Comparison of ENCODE assay signal across 10 cellular contexts in genomic region chr12:101642115-101643067, GRCh38. TPM values are rescaled to one million over a fixed set of nuclear protein-coding genes. Genes with fewer than 3 reads are reported as not detected.
A peak's percentile ranks its signal among the peaks of the same experiment; 100 is the strongest.
DNase-seq lines count a peak whose midpoint lies in the region; ATAC-seq and TF ChIP-seq lines count a peak whose summit lies in the region.
"Had no signal": no experiment of that assay in that cellular context is flagged by ENCODE, and none has a peak within 500 bp of the region (broad histone marks: within the 10 kb centered on the region; RNA-seq: fewer than 3 reads in every experiment).

No MANE protein-coding gene starts in this region.

- intact Hi-C loops in Right ventricle myocardium inferior (cut with DNase I) (no loop called here), transverse colon (cut with DNase I; ENCODE audit: low total_unique reads) (no loop called here)

- no peak overlapping the region for H3K18ac ChIP-seq in mesenchymal stem cell (ENCODE audit: low read depth in 1 of 2, low read length in 2 of 2)

- no peaks in the 10 kb centered on the region for H3K79me1 ChIP-seq in mesenchymal stem cell (replicated peaks; ENCODE audit: low read length, poor library complexity, severe bottlenecking)

- no peak overlapping the region for H4K91ac ChIP-seq in mesenchymal stem cell (ENCODE audit: low read length)

- no peak overlapping the region for H4K8ac ChIP-seq in mesenchymal stem cell (ENCODE audit: low read length)

- H3K9me3 ChIP-seq in cardiac muscle cell (ENCODE audit: low read depth) (no peaks in the 10 kb centered on the region), mesenchymal stem cell (ENCODE audit: control insufficient read depth, low read length) (no peaks in the 10 kb centered on the region), transverse colon (no peaks in the 10 kb centered on the region)

- ATAC-seq in Right ventricle myocardium inferior (no peak), GM21825 (IDR thresholded peaks at IDR 0.05; ENCODE audit: unreplicated experiment) (no peak)

- peak overlapping the region; percentile 49 for H2AFZ ChIP-seq in mesenchymal stem cell (ENCODE audit: low read depth, low read length)

- in situ Hi-C loops in transverse colon (cut with MboI; ENCODE audit: low pct_ligation_motif_present in 1 of 4, low pct_unique_long_range_greater_than_20kb in 1 of 4, low sequenced_read_pairs in 3 of 4), result no loop called here

- H3K4me2 ChIP-seq in mesenchymal stem cell (ENCODE audit: low read length, poor library complexity, severe bottlenecking), result peak overlapping the region; percentile 55

- H3K14ac ChIP-seq in mesenchymal stem cell (ENCODE audit: low read length in 2 of 2), result no peak overlapping the region

- H3K27me3 ChIP-seq in cardiac muscle cell (peaks cover 88% of the 10 kb centered on the region), mesenchymal stem cell (ENCODE audit: control insufficient read depth in 1 of 2, insufficient read depth in 1 of 2, low read length in 2 of 2) (peaks cover 8 to 15% of the 10 kb centered on the region in 2 experiments), transverse colon (peaks cover 14% of the 10 kb centered on the region)

- DNase-seq in cardiac muscle cell (ENCODE audit: low read depth in 1 of 2, low spot score in 1 of 2), result peak in 1 of 2 donors; percentile 30
- no peak for DNase-seq in Right ventricle myocardium inferior (ENCODE audit: missing footprints)
- DNase-seq in coronary artery (ENCODE audit: low spot score), result no peak
- DNase-seq in mesenchymal stem cell, result no peak
- DNase-seq in transverse colon, result peak; percentile 18
- no peak for DNase-seq in HK-2 (ENCODE audit: unreplicated experiment)
- DNase-seq in AG08396 (ENCODE audit: low spot score), result no peak
- DNase-seq: DMS153, NCI-H1436 had no signal

- H3K4me1 ChIP-seq in cardiac muscle cell (ENCODE audit: low read depth) (no peaks in the 10 kb centered on the region), mesenchymal stem cell (ENCODE audit: control insufficient read depth, insufficient read depth, low read depth, low read length) (peaks cover 4% of the 10 kb centered on the region), transverse colon (peaks cover 0 to 7% (median 2%) of the 10 kb centered on the region in 4 donors)

- no peak for TF ChIP-seq POLR2A in transverse colon (IDR thresholded peaks at IDR 0.05)

- peak overlapping the region in 1 of 2 experiments; percentile 89 for H3K23ac ChIP-seq in mesenchymal stem cell (ENCODE audit: low read length in 2 of 2)

- H3K36me3 ChIP-seq in cardiac muscle cell (no peaks in the 10 kb centered on the region), mesenchymal stem cell (ENCODE audit: control insufficient read depth in 1 of 2, insufficient read depth in 2 of 2, low read depth in 1 of 2, low read length in 2 of 2) (no peaks in the 10 kb centered on the region), transverse colon (no peaks in the 10 kb centered on the region)

- H3K4me3 ChIP-seq in cardiac muscle cell, result peak overlapping the region; percentile 1
- peak overlapping the region; percentile 58 for H3K4me3 ChIP-seq in coronary artery
- peak overlapping the region in 1 of 2 experiments; percentile 55 for H3K4me3 ChIP-seq in mesenchymal stem cell (ENCODE audit: insufficient read depth in 1 of 2, low read depth in 1 of 2, low read length in 2 of 2)
- peak overlapping the region in 1 of 4 donors; percentile 1 for H3K4me3 ChIP-seq in transverse colon

- H3K27ac ChIP-seq in cardiac muscle cell (no peak overlapping the region), coronary artery (no peak overlapping the region), mesenchymal stem cell (ENCODE audit: low read length, poor library complexity, severe bottlenecking) (no peak overlapping the region), transverse colon (no peak overlapping the region)

- H2BK12ac ChIP-seq in mesenchymal stem cell (ENCODE audit: low read length in 2 of 2), result no peak overlapping the region

- H3K4ac ChIP-seq in mesenchymal stem cell (ENCODE audit: low read depth in 1 of 2, low read length in 2 of 2), result no peak overlapping the region

- WGBS in mesenchymal stem cell, result 13% methylated on average over 27 of the region's 36 CpGs
- 38 to 58% methylated on average over 18 to 36 of the region's 36 CpGs for WGBS in transverse colon (ENCODE audit: low coverage in 1 of 2), 2 donors

- H3K9ac ChIP-seq in mesenchymal stem cell (ENCODE audit: low read length), result no peak overlapping the region

- TF ChIP-seq CTCF in cardiac muscle cell (IDR thresholded peaks at IDR 0.05; ENCODE audit: low read depth, low read length), result no peak
- no peak for TF ChIP-seq CTCF in coronary artery (IDR thresholded peaks at IDR 0.05)
- no peak for TF ChIP-seq CTCF in transverse colon (IDR thresholded peaks at IDR 0.05)

- H2BK5ac ChIP-seq in mesenchymal stem cell (ENCODE audit: low read depth, low read length, poor library complexity, severe bottlenecking), result no peak overlapping the region

- no peak overlapping the region for H2AK5ac ChIP-seq in mesenchymal stem cell (ENCODE audit: low read length, severe bottlenecking)

- no peak overlapping the region for H2BK15ac ChIP-seq in mesenchymal stem cell (ENCODE audit: low read depth, poor library complexity, severe bottlenecking)

- no peak overlapping the region for H2BK120ac ChIP-seq in mesenchymal stem cell (ENCODE audit: low read depth, low read length)

- TF ChIP-seq EP300 in transverse colon (IDR thresholded peaks at IDR 0.05; ENCODE audit: low read depth), result no peak

RNA-seq across cellular contexts. Expression of gene MYBPC1, which starts 47.6 kb away (rescaled TPM):
- total RNA-seq in cardiac muscle cell, result not detected in 2 replicates
- not detected in 2 replicates for polyA plus RNA-seq in cardiac muscle cell
- total RNA-seq in Right ventricle myocardium inferior, result 7.3 TPM
- not detected for polyA plus RNA-seq in mesenchymal stem cell (2013, experiment 1 of 2)
- polyA plus RNA-seq in mesenchymal stem cell (2013, experiment 2 of 2), result not detected
- total RNA-seq in transverse colon, result 100 to 1,000 TPM in 3 of 4 donors, not detected in 1; 151 to 247 (median 182) TPM

RNA-seq across cellular contexts. Expression of gene CHPT1, which starts 55.0 kb away (rescaled TPM):
- total RNA-seq in cardiac muscle cell, result 13.7 and 35.6 TPM in 2 replicates
- polyA plus RNA-seq in cardiac muscle cell, result 44.4 and 51.1 TPM in 2 replicates
- 128 TPM for total RNA-seq in Right ventricle myocardium inferior
- polyA plus RNA-seq in mesenchymal stem cell (2013, experiment 1 of 2), result 29.9 TPM
- polyA plus RNA-seq in mesenchymal stem cell (2013, experiment 2 of 2), result 31.3 TPM
- total RNA-seq in transverse colon, result 100 to 1,000 TPM; 114 to 215 (median 138) TPM
